In genomic region chr10:117133273-117134083, GRCh38 we compare ENCODE assay signal across 14 cellular contexts. TPM values are rescaled to one million over a fixed set of nuclear protein-coding genes. Genes with fewer than 3 reads are reported as not detected.
DNase-seq lines count a peak whose midpoint lies in the region; ATAC-seq and TF ChIP-seq lines count a peak whose summit lies in the region.
"Had no signal": no experiment of that assay in that cellular context is flagged by ENCODE, and none has a peak within 500 bp of the region (broad histone marks: within the 10 kb centered on the region; RNA-seq: fewer than 3 reads in every experiment).

No MANE protein-coding gene starts in this region.

- no peak for TF ChIP-seq EP300 in esophagus muscularis mucosa (IDR thresholded peaks at IDR 0.05)

- H3K27ac Mint-ChIP-seq in activated CD4-positive, alpha-beta T cell treated with anti-CD3 and anti-CD28 coated beads, Interleukin-2, amount 10 ng/mL, durations not matched to agents 7 days and 5 days = peak overlapping the region; percentile 75

- CTCF ChIA-PET in activated CD4-positive, alpha-beta T cell treated with anti-CD3 and anti-CD28 coated beads, Interleukin-2, amount 10 ng/mL, durations not matched to agents 7 days and 5 days (lab: Charles Lee) = interaction anchor here (0.6 to 1.6 kb wide), 3 partner anchors 34 to 204 kb away, joined by 3 to 10 read pairs (median 4); no protein-coding TSS in a partner anchor

- no peak for TF ChIP-seq POLR2A in esophagus muscularis mucosa (IDR thresholded peaks at IDR 0.05; ENCODE audit: low read depth)

- peak overlapping the region; percentile 97 for H3K27ac ChIP-seq in SK-N-MC
- no peak overlapping the region for H3K27ac ChIP-seq in esophagus muscularis mucosa (replicated peaks in 1 of 4)
- H3K27ac ChIP-seq: Peyer's patch, tibial artery had no signal

- peaks cover 2% of the 10 kb centered on the region for H3K36me3 Mint-ChIP-seq in activated CD4-positive, alpha-beta T cell treated with anti-CD3 and anti-CD28 coated beads, Interleukin-2, amount 10 ng/mL, durations not matched to agents 7 days and 5 days (ENCODE audit: low read depth)

- H3K4me3 ChIP-seq in SK-N-MC (peak overlapping the region; percentile 72), esophagus muscularis mucosa (peak overlapping the region in 3 of 4 donors; percentile 12 to 30 (median 28))

- H3K9ac ChIP-seq in SK-N-MC (ENCODE audit: insufficient read length) = peak overlapping the region; percentile 80

- ATAC-seq in sciatic nerve = no peak
- ATAC-seq in HG02970 (IDR thresholded peaks at IDR 0.05; ENCODE audit: low FRiP score, unreplicated experiment) = no peak

- peak overlapping the region; percentile 26 for H3K4me3 Mint-ChIP-seq in activated CD4-positive, alpha-beta T cell treated with anti-CD3 and anti-CD28 coated beads, Interleukin-2, amount 10 ng/mL, durations not matched to agents 7 days and 5 days

- TF ChIP-seq CTCF in esophagus muscularis mucosa (IDR thresholded peaks at IDR 0.05) = no peak

- no peak for DNase-seq in activated CD4-positive, alpha-beta T cell treated with anti-CD3 and anti-CD28 coated beads, Interleukin-2, amount 10 ng/mL, durations not matched to agents 7 days and 5 days
- DNase-seq in activated CD4-positive, alpha-beta T cell treated with anti-CD3 and anti-CD28 coated beads for 4 hours = no peak
- DNase-seq in SK-N-MC (ENCODE audit: low read depth, low spot score) (no peak), esophagus muscularis mucosa (ENCODE audit: extremely low spot score) (no peak), sciatic nerve (ENCODE audit: low spot score) (peak; percentile 51), NCI-H2081 (lab: John Stamatoyannopoulos, UW) (no peak)
- no peak for DNase-seq in stimulated activated CD4-positive, alpha-beta T cell treated with anti-CD3 and anti-CD28 coated beads, Interleukin-2, amount 100 ng/mL, for 48 hours
- DNase-seq: left cardiac atrium, Peyer's patch had no signal

- POLR2A ChIA-PET in activated CD4-positive, alpha-beta T cell treated with anti-CD3 and anti-CD28 coated beads, Interleukin-2, amount 10 ng/mL, durations not matched to agents 7 days and 5 days (lab: Charles Lee) = no interaction called here

- H3K4me1 ChIP-seq in esophagus muscularis mucosa = peaks cover 41 to 61% (median 59%) of the 10 kb centered on the region in 4 donors

- intact Hi-C loops in esophagus muscularis mucosa (cut with DNase I) (no loop called here), sciatic nerve (cut with DNase I) (no loop called here)

- H3K9me3 ChIP-seq in SK-N-MC (ENCODE audit: low read depth, low read length) (no peaks in the 10 kb centered on the region), esophagus muscularis mucosa (no peaks in the 10 kb centered on the region)
- H3K9me3 ChIP-seq: tibial artery had no signal

- H3K27me3 ChIP-seq in esophagus muscularis mucosa = peaks cover 0 to 100% (median 72%) of the 10 kb centered on the region in 4 donors

- WGBS in esophagus muscularis mucosa = 9% methylated on average over 32 of the region's 32 CpGs

- no peaks in the 10 kb centered on the region; the same call in 1 of the 2 replicates for H3K36me3 ChIP-seq in SK-N-MC (ENCODE audit: insufficient read depth, low read length)
- no peaks in the 10 kb centered on the region for H3K36me3 ChIP-seq in esophagus muscularis mucosa
- H3K36me3 ChIP-seq: Peyer's patch, tibial artery had no signal

- H3K9me3 Mint-ChIP-seq in activated CD4-positive, alpha-beta T cell treated with anti-CD3 and anti-CD28 coated beads, Interleukin-2, amount 10 ng/mL, durations not matched to agents 7 days and 5 days = no peaks in the 10 kb centered on the region

- peaks cover 83% of the 10 kb centered on the region for H3K27me3 Mint-ChIP-seq in activated CD4-positive, alpha-beta T cell treated with anti-CD3 and anti-CD28 coated beads, Interleukin-2, amount 10 ng/mL, durations not matched to agents 7 days and 5 days

- peaks cover 12% of the 10 kb centered on the region for H3K4me1 Mint-ChIP-seq in activated CD4-positive, alpha-beta T cell treated with anti-CD3 and anti-CD28 coated beads, Interleukin-2, amount 10 ng/mL, durations not matched to agents 7 days and 5 days

RNA-seq across cellular contexts. Expression of gene VAX1, which starts 4.6 kb away (rescaled TPM):
- total RNA-seq in activated CD4-positive, alpha-beta T cell treated with anti-CD3 and anti-CD28 coated beads, Interleukin-2, amount 10 ng/mL, durations not matched to agents 7 days and 5 days = not detected
- total RNA-seq in esophagus muscularis mucosa (not detected), sciatic nerve (not detected)
- total RNA-seq: fibroblast of villous mesenchyme, G401, left cardiac atrium, M059J, Peyer's patch had no signal
